Comparison of ENCODE assay signal across 16 cellular contexts in genomic region chr15:95174880-95175279, GRCh38.
A peak's percentile ranks its signal among the peaks of the same experiment; 100 is the strongest.
DNase-seq lines count a peak whose midpoint lies in the region; ATAC-seq and TF ChIP-seq lines count a peak whose summit lies in the region.
"Had no signal": no experiment of that assay in that cellular context is flagged by ENCODE, and none has a peak within 500 bp of the region (broad histone marks: within the 10 kb centered on the region; RNA-seq: fewer than 3 reads in every experiment).

No MANE protein-coding gene starts in this region.

- no peak overlapping the region for H3K27ac ChIP-seq in foreskin keratinocyte

- H3K27ac Mint-ChIP-seq in activated T-cell treated with anti-CD3 and anti-CD28 coated beads, Interleukin-2, amount 50 U/mL, for 24 hours, result no peak overlapping the region
- H3K27ac Mint-ChIP-seq: activated CD4-positive, alpha-beta T cell treated with anti-CD3 and anti-CD28 coated beads, Interleukin-2, amount 10 ng/mL, durations not matched to agents 24 days and 14 days; B cell had no signal

- TF ChIP-seq CTCF in fibroblast of pulmonary artery (IDR thresholded peaks at IDR 0.05; ENCODE audit: low read length, missing control alignments) (no peak), foreskin keratinocyte (conservative IDR thresholded peaks at IDR 0.05) (no peak)

- intact Hi-C loops in sciatic nerve (cut with DNase I), result no loop called here

- ATAC-seq in sciatic nerve, result peak; percentile 85
- no peak for ATAC-seq in foreskin keratinocyte

- H3K4me1 Mint-ChIP-seq in activated T-cell treated with anti-CD3 and anti-CD28 coated beads, Interleukin-2, amount 50 U/mL, for 24 hours (ENCODE audit: low read depth), result no peaks in the 10 kb centered on the region
- H3K4me1 Mint-ChIP-seq: activated CD4-positive, alpha-beta T cell treated with anti-CD3 and anti-CD28 coated beads, Interleukin-2, amount 10 ng/mL, durations not matched to agents 24 days and 14 days; B cell had no signal

- peaks cover 7% of the 10 kb centered on the region for H3K27me3 Mint-ChIP-seq in activated T-cell treated with anti-CD3 and anti-CD28 coated beads, Interleukin-2, amount 50 U/mL, for 24 hours
- H3K27me3 Mint-ChIP-seq: B cell had no signal

- H3K4me3 Mint-ChIP-seq in activated T-cell treated with anti-CD3 and anti-CD28 coated beads, Interleukin-2, amount 50 U/mL, for 24 hours, result no peak overlapping the region
- H3K4me3 Mint-ChIP-seq: activated CD4-positive, alpha-beta T cell treated with anti-CD3 and anti-CD28 coated beads, Interleukin-2, amount 10 ng/mL, durations not matched to agents 24 days and 14 days; B cell had no signal

- no peaks in the 10 kb centered on the region for H3K9me3 Mint-ChIP-seq in activated T-cell treated with anti-CD3 and anti-CD28 coated beads, Interleukin-2, amount 50 U/mL, for 24 hours
- H3K9me3 Mint-ChIP-seq: activated CD4-positive, alpha-beta T cell treated with anti-CD3 and anti-CD28 coated beads, Interleukin-2, amount 10 ng/mL, durations not matched to agents 24 days and 14 days had no signal

- peaks cover 2% of the 10 kb centered on the region for H3K27me3 ChIP-seq in foreskin keratinocyte

- H3K36me3 Mint-ChIP-seq in activated T-cell treated with anti-CD3 and anti-CD28 coated beads, Interleukin-2, amount 50 U/mL, for 24 hours (ENCODE audit: low read depth), result no peaks in the 10 kb centered on the region

- H3K4me3 ChIP-seq in fibroblast of pulmonary artery (replicated peaks; ENCODE audit: low read depth, low read length), result no peak overlapping the region

- H3K4me1 ChIP-seq in foreskin keratinocyte, result peaks cover 6% of the 10 kb centered on the region

- peak; percentile 63 for DNase-seq in DMS114 treated with DMSO at 0.1 percent for 48 hours (lab: John Stamatoyannopoulos, UW; ENCODE audit: unreplicated experiment)
- DNase-seq in amniotic epithelial cell (ENCODE audit: low read depth), result peak; percentile 71
- DNase-seq in fibroblast of pulmonary artery (ENCODE audit: low read depth), result peak; percentile 78
- DNase-seq in sciatic nerve (ENCODE audit: low spot score), result no peak
- DNase-seq in foreskin keratinocyte, result no peak
- DNase-seq in activated gamma-delta T cell (lab: John Stamatoyannopoulos, UW), result no peak
- no peak for DNase-seq in LoVo (ENCODE audit: low spot score)
- no peak for DNase-seq in activated T-cell treated with anti-CD3 and anti-CD28 coated beads, Interleukin-2, amount 50 U/mL, for 24 hours
- DNase-seq: activated CD4-positive, alpha-beta T cell treated with anti-CD3 and anti-CD28 coated beads, Interleukin-2, amount 10 ng/mL, durations not matched to agents 24 days and 14 days; activated naive CD4-positive, alpha-beta T cell treated with anti-CD3 and anti-CD28 coated beads, Interleukin-2, amount 50 U/mL, for 16 hours; Calu3; effector CD8-positive, alpha-beta T cell; NCI-H1092; NCI-H748 treated with DMSO at 0.1 percent for 48 hours; stimulated activated CD4-positive, alpha-beta T cell treated with anti-CD3 and anti-CD28 coated beads, Interleukin-2, amount 100 ng/mL, for 24 hours had no signal

Comparison
In these comparisons a context has a peak if more than half of its experiments do, and no peak if none do; other contexts are left out.
1. DNase-seq: peak in DMS114 treated with DMSO at 0.1 percent for 48 hours (single experiment), amniotic epithelial cell (single experiment) and fibroblast of pulmonary artery (single experiment); none in sciatic nerve (single experiment), foreskin keratinocyte (0 of 2), activated gamma-delta T cell (single experiment), LoVo (single experiment) and activated T-cell treated with anti-CD3 and anti-CD28 coated beads, Interleukin-2, amount 50 U/mL, for 24 hours (single experiment).